Comparison of ENCODE assay signal across 1 cellular context in the genomic region with DNA sequence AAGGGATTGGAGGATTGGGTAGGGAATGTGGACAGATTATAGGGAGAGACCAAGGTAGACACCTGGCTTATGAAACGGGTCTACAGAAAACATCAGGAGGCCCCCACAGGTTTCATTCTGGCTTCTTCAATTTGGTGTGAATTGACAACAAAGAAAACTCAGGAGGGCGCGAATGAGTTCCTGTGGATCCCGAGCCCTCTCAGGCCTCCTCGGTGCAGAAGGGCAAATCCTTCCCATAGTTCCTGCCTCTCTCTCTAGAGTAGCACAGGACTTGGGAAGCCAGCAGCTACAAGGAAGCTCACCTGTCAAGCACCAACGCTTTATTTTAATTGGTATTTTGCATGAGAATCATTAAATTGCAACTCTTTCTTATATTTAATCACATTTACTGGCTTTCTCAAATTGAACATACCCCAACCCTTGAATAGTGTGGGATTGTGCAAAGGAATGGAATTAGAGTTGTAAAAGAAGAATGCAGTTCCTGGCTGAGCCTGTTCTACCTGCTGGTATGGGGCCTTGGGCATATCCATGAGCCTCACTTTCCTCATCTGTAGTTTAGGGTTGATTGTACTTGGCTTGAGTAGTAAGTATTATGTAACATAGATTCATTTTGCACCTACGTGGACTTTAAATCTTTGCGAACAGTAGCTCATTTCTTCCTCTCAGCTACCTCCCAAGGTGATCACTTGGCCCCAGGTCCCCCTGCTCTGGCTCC.
TF ChIP-seq lines count a peak whose summit lies in the region.

No MANE protein-coding gene starts in this region.

TF ChIP-seq in HEK293, 187 proteins besides CTCF, POLR2A, EP300 and RAD21:
- TF ChIP-seq, protein P1, sequence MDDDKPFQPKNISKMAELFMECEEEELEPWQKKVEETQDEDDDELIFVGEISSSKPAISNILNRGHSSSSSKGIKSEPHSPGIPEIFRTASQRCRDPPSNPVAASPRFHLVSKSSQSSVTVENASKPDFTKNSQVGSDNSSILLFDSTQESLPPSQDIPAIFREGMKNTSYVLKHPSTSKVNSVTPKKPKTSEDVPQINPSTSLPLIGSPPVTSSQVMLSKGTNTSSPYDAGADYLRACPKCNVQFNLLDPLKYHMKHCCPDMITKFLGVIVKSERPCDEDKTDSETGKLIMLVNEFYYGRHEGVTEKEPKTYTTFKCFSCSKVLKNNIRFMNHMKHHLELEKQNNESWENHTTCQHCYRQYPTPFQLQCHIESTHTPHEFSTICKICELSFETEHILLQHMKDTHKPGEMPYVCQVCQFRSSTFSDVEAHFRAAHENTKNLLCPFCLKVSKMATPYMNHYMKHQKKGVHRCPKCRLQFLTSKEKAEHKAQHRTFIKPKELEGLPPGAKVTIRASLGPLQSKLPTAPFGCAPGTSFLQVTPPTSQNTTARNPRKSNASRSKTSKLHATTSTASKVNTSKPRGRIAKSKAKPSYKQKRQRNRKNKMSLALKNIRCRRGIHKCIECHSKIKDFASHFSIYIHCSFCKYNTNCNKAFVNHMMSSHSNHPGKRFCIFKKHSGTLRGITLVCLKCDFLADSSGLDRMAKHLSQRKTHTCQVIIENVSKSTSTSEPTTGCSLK (tag by site-specific recombination; IDR thresholded peaks at IDR 0.05), result no peak
- TF ChIP-seq, protein P2, sequence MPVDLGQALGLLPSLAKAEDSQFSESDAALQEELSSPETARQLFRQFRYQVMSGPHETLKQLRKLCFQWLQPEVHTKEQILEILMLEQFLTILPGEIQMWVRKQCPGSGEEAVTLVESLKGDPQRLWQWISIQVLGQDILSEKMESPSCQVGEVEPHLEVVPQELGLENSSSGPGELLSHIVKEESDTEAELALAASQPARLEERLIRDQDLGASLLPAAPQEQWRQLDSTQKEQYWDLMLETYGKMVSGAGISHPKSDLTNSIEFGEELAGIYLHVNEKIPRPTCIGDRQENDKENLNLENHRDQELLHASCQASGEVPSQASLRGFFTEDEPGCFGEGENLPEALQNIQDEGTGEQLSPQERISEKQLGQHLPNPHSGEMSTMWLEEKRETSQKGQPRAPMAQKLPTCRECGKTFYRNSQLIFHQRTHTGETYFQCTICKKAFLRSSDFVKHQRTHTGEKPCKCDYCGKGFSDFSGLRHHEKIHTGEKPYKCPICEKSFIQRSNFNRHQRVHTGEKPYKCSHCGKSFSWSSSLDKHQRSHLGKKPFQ (tag by site-specific recombination; IDR thresholded peaks at IDR 0.05), result peak; percentile 42; the same call in 1 of the 2 replicates
TF ChIP-seq in HEK293: peak in this region for 1.
